Comparison of ENCODE assay signal across 1 cellular context in the genomic region with DNA sequence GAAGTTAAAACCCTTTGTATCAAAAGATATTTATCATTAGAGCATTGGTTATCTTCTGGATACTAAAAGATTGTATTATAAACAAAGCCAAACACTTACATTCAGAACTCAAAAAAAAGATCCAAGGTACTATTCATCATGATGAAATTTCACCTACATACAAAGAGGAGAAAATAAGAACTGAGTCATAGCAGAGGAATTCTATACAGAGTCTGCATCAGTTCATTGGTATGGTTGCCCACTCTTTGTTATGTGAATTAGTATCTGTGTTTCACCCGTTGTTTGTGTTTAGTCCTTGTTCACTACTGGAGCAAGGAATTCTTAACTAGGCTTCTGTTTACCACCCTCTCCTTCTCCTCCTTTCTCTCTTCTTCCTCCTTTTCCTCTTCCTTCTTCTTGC.
TF ChIP-seq lines count a peak whose summit lies in the region.

No MANE protein-coding gene starts in this region.

TF ChIP-seq in HepG2, 621 proteins besides CTCF, POLR2A, EP300 and RAD21 (continued from another document):
- TF ChIP-seq, protein P1, sequence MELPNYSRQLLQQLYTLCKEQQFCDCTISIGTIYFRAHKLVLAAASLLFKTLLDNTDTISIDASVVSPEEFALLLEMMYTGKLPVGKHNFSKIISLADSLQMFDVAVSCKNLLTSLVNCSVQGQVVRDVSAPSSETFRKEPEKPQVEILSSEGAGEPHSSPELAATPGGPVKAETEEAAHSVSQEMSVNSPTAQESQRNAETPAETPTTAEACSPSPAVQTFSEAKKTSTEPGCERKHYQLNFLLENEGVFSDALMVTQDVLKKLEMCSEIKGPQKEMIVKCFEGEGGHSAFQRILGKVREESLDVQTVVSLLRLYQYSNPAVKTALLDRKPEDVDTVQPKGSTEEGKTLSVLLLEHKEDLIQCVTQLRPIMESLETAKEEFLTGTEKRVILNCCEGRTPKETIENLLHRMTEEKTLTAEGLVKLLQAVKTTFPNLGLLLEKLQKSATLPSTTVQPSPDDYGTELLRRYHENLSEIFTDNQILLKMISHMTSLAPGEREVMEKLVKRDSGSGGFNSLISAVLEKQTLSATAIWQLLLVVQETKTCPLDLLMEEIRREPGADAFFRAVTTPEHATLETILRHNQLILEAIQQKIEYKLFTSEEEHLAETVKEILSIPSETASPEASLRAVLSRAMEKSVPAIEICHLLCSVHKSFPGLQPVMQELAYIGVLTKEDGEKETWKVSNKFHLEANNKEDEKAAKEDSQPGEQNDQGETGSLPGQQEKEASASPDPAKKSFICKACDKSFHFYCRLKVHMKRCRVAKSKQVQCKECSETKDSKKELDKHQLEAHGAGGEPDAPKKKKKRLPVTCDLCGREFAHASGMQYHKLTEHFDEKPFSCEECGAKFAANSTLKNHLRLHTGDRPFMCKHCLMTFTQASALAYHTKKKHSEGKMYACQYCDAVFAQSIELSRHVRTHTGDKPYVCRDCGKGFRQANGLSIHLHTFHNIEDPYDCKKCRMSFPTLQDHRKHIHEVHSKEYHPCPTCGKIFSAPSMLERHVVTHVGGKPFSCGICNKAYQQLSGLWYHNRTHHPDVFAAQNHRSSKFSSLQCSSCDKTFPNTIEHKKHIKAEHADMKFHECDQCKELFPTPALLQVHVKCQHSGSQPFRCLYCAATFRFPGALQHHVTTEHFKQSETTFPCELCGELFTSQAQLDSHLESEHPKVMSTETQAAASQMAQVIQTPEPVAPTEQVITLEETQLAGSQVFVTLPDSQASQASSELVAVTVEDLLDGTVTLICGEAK (IDR thresholded peaks at IDR 0.05), result no peak
- TF ChIP-seq, protein P1 (CRISPR knock-in tag; IDR thresholded peaks at IDR 0.05), result no peak
- no peak for TF ChIP-seq CENPT (CRISPR knock-in tag; IDR thresholded peaks at IDR 0.05; ENCODE audit: low read depth)
- TF ChIP-seq HES4 (CRISPR knock-in tag; IDR thresholded peaks at IDR 0.05; ENCODE audit: borderline replicate concordance), result no peak
- no peak for TF ChIP-seq SCMH1 (CRISPR knock-in tag; IDR thresholded peaks at IDR 0.05; ENCODE audit: borderline replicate concordance)
- TF ChIP-seq TCF7 (IDR thresholded peaks at IDR 0.05; ENCODE audit: low read depth), result no peak
